ENCODE assay signal across 25 cellular contexts in genomic region chr3:37823189-37823588, GRCh38. TPM values are rescaled to one million over a fixed set of nuclear protein-coding genes. Genes with fewer than 3 reads are reported as not detected.
DNase-seq lines count a peak whose midpoint lies in the region; ATAC-seq, FAIRE-seq and TF ChIP-seq lines count a peak whose summit lies in the region.
"Had no signal": no experiment of that assay in that cellular context is flagged by ENCODE, and none has a peak within 500 bp of the region (broad histone marks: within the 10 kb centered on the region; RNA-seq: fewer than 3 reads in every experiment).

No MANE protein-coding gene starts in this region.

- H3K79me2 ChIP-seq in K562 (ENCODE audit: control insufficient read depth, insufficient read depth, low read length) = no peaks in the 10 kb centered on the region

- no peak for TF ChIP-seq POLR2A in K562 (conservative IDR thresholded peaks at IDR 0.05)
- TF ChIP-seq POLR2A in lower leg skin (IDR thresholded peaks at IDR 0.05) = no peak

- no peak overlapping the region for H3K27ac ChIP-seq in K562 (ENCODE audit: extremely low read depth, low read depth, low read length)
- H3K27ac ChIP-seq: GM23248 had no signal

- no peaks in the 10 kb centered on the region for H3K36me3 Mint-ChIP-seq in activated naive CD8-positive, alpha-beta T cell treated with anti-CD3 and anti-CD28 coated beads, Interleukin-2, amount 50 U/mL, for 24 hours (ENCODE audit: low read depth)
- H3K36me3 Mint-ChIP-seq: CD4-positive, CD25-positive, alpha-beta regulatory T cell; CD8-positive, alpha-beta memory T cell; IgD-negative memory B cell had no signal

- in situ Hi-C loops in K562 (cut with MboI) = no loop called here
- in situ Hi-C loops in GM13976 (cut with MboI; ENCODE audit: low sequenced_read_pairs, unreplicated experiment) = no loop called here

- no peak for TF ChIP-seq RAD21 in K562 (CRISPR knock-in tag; conservative IDR thresholded peaks at IDR 0.05 in 1 of 2, IDR thresholded peaks at IDR 0.05 in 1 of 2)

- no peaks in the 10 kb centered on the region for H3K9me3 ChIP-seq in K562 (replicated peaks; ENCODE audit: control insufficient read depth, insufficient read depth, low read depth, low read length)
- H3K9me3 ChIP-seq: BE2C had no signal

- TF ChIP-seq CTCF in K562 (IDR thresholded peaks at IDR 0.05 in 2 of 3, conservative IDR thresholded peaks at IDR 0.05 in 1 of 3; ENCODE audit: insufficient read depth in 2 of 3, low read depth in 1 of 3, low read length in 3 of 3) (no peak), lower leg skin (IDR thresholded peaks at IDR 0.05) (no peak), GM13976 (IDR thresholded peaks at IDR 0.05; ENCODE audit: borderline replicate concordance, control extremely low read depth, extremely low read depth, insufficient read depth, missing control alignments) (no peak)

- peaks cover 4 to 21% of the 10 kb centered on the region in 2 experiments; a peak in 4 of 5 replicates for H3K27me3 ChIP-seq in K562 (ENCODE audit: control insufficient read depth in 2 of 2, insufficient read depth in 2 of 2, low read length in 2 of 2)
- H3K27me3 ChIP-seq: BE2C had no signal

- H3K9me1 ChIP-seq in K562 (ENCODE audit: control insufficient read depth, insufficient read depth, low read length) = no peaks in the 10 kb centered on the region

- no peak for TF ChIP-seq EP300 in K562 (IDR thresholded peaks at IDR 0.05; ENCODE audit: low read length)

- H3K4me1 ChIP-seq in K562 (replicated peaks in 1 of 2; ENCODE audit: control insufficient read depth in 2 of 2, insufficient read depth in 2 of 2, low read length in 2 of 2) = no peaks in the 10 kb centered on the region; a peak in 2 of 5 replicates

- POLR2A ChIA-PET in K562 (lab: Yijun Ruan, JAX) = interaction anchor here (1.7 kb wide), 1 partner anchor 11 kb away, joined by 5 read pairs; no protein-coding TSS in a partner anchor

- WGBS in K562 (ENCODE audit: insufficient coverage, low coverage, missing lambda C conversion rate) = 8% methylated on average over 4 of the region's 4 CpGs
- 49 to 53% methylated on average over 4 of the region's 4 CpGs for WGBS in lower leg skin, 2 donors

- H3K4me1 Mint-ChIP-seq in activated naive CD8-positive, alpha-beta T cell treated with anti-CD3 and anti-CD28 coated beads, Interleukin-2, amount 50 U/mL, for 24 hours = no peaks in the 10 kb centered on the region
- H3K4me1 Mint-ChIP-seq: CD4-positive, CD25-positive, alpha-beta regulatory T cell; CD8-positive, alpha-beta memory T cell; IgD-negative memory B cell had no signal

- no TSS peak for BruUV-seq in K562 (replicated peaks; lab: Mats Ljungman, UMichigan)

- H4K20me1 ChIP-seq in K562 (replicated peaks; ENCODE audit: control insufficient read depth, insufficient read depth, low read length) = no peaks in the 10 kb centered on the region

- intact Hi-C loops in K562 (cut with micrococcal nuclease) (no loop called here), lower leg skin (cut with DNase I; ENCODE audit: low total_unique reads) (no loop called here)

- H3K4me3 Mint-ChIP-seq in activated naive CD8-positive, alpha-beta T cell treated with anti-CD3 and anti-CD28 coated beads, Interleukin-2, amount 50 U/mL, for 24 hours = no peak overlapping the region
- H3K4me3 Mint-ChIP-seq: CD4-positive, CD25-positive, alpha-beta regulatory T cell; CD8-positive, alpha-beta memory T cell; HFFc6; IgD-negative memory B cell had no signal

- FAIRE-seq in K562 (lab: Jason Lieb, UNC) = no peak
- FAIRE-seq: A204.1, GM12878, GM19239, HTR-8/SVneo had no signal

- H3K4me2 ChIP-seq in K562 (ENCODE audit: insufficient read depth, low read length) = no peak overlapping the region

- DNase-seq in amniotic epithelial cell (ENCODE audit: low read depth) (peak; percentile 35), K562 (ENCODE audit: extremely low read depth in 1 of 4, low spot score in 3 of 4) (no peak), lower leg skin (ENCODE audit: low spot score in 2 of 2) (peak; percentile 31 to 32), GM13976 (ENCODE audit: low spot score) (no peak), cerebellar cortex (ENCODE audit: low spot score) (no peak)
- no peak for DNase-seq in activated naive CD8-positive, alpha-beta T cell treated with anti-CD3 and anti-CD28 coated beads, Interleukin-2, amount 50 U/mL, for 24 hours
- DNase-seq: ACHN; BE2C; C1 segment of cervical spinal cord; CD4-positive, CD25-positive, alpha-beta regulatory T cell; CD8-positive, alpha-beta memory T cell; COR-L47; DMS 273 treated with DMSO at 0.1 percent for 48 hours; DMS53; DND-41; EL; GM23248; HCEC 1CT; HFFc6 had no signal

- CTCF ChIA-PET in K562 (lab: Yijun Ruan, JAX; ENCODE audit: low intra/inter-chr PET ratio) = no interaction called here

- no peak overlapping the region for H3K27ac Mint-ChIP-seq in activated naive CD8-positive, alpha-beta T cell treated with anti-CD3 and anti-CD28 coated beads, Interleukin-2, amount 50 U/mL, for 24 hours
- H3K27ac Mint-ChIP-seq: CD4-positive, CD25-positive, alpha-beta regulatory T cell; CD8-positive, alpha-beta memory T cell; HFFc6; IgD-negative memory B cell had no signal

- no peaks in the 10 kb centered on the region for H3K36me3 ChIP-seq in K562 (ENCODE audit: control insufficient read depth, insufficient read depth, low read length)
- H3K36me3 ChIP-seq: BE2C had no signal

- ATAC-seq in K562 (no peak), HG02840 (IDR thresholded peaks at IDR 0.05; ENCODE audit: low FRiP score, unreplicated experiment) (no peak)
- no peak for ATAC-seq in activated naive CD8-positive, alpha-beta T cell treated with anti-CD3 and anti-CD28 coated beads, Interleukin-2, amount 50 U/mL, for 24 hours
- ATAC-seq: GM12878 had no signal

- H2AFZ ChIP-seq in K562 (ENCODE audit: low read depth, low read length) = no peak overlapping the region
- H2AFZ ChIP-seq: GM23248 had no signal

- H3K9ac ChIP-seq in K562 (ENCODE audit: insufficient read depth in 1 of 2, low read depth in 2 of 2, low read length in 2 of 2) = no peak overlapping the region
- H3K9ac ChIP-seq: GM23248 had no signal

- no peak overlapping the region for H3K4me3 ChIP-seq in K562
- H3K4me3 ChIP-seq in lower leg skin (ENCODE audit: low read depth, poor library complexity, severe bottlenecking) = no peak overlapping the region
- H3K4me3 ChIP-seq: GM12878, GM23248 had no signal

- no peaks in the 10 kb centered on the region for H3K9me3 Mint-ChIP-seq in activated naive CD8-positive, alpha-beta T cell treated with anti-CD3 and anti-CD28 coated beads, Interleukin-2, amount 50 U/mL, for 24 hours
- H3K9me3 Mint-ChIP-seq: CD8-positive, alpha-beta memory T cell; HFFc6 had no signal

- H3K27me3 Mint-ChIP-seq in activated naive CD8-positive, alpha-beta T cell treated with anti-CD3 and anti-CD28 coated beads, Interleukin-2, amount 50 U/mL, for 24 hours = peaks cover 6% of the 10 kb centered on the region

TF ChIP-seq in K562, 482 proteins besides CTCF, POLR2A, EP300 and RAD21 (continues in another document):
- TF ChIP-seq U2AF1 (optimal IDR thresholded peaks at IDR 0.05; ENCODE audit: low read depth, low read length) (no peak), GABPB1 (CRISPR knock-in tag; IDR thresholded peaks at IDR 0.05) (no peak), PBX2 (CRISPR knock-in tag; IDR thresholded peaks at IDR 0.05; ENCODE audit: low read depth) (no peak), PBX2 (tag; conservative IDR thresholded peaks at IDR 0.05; ENCODE audit: low read depth) (peak; percentile 50), POLR2AphosphoS2 (IDR thresholded peaks at IDR 0.05; ENCODE audit: low read length) (no peak), MEIS2 (IDR thresholded peaks at IDR 0.05; ENCODE audit: partially characterized antibody) (peak; percentile 5), GATAD2A (IDR thresholded peaks at IDR 0.05) (no peak), ZNF134 (CRISPR knock-in tag; conservative IDR thresholded peaks at IDR 0.05) (no peak), SRSF3 (IDR thresholded peaks at IDR 0.05; ENCODE audit: insufficient read depth, low read length) (no peak), HEY1 (CRISPR knock-in tag; IDR thresholded peaks at IDR 0.05; ENCODE audit: borderline replicate concordance) (no peak)

RNA-seq across cellular contexts. Expression of gene CTDSPL, which starts 38.5 kb away (rescaled TPM):
- total RNA-seq in K562 (2011; cell fraction: chromatin; rRNA removed; ENCODE audit: low replicate concordance) = 6.2 and 9.3 TPM in 2 replicates
- total RNA-seq in K562 (2011; cell fraction: nucleolus; rRNA removed) = 5.0 and 5.5 TPM in 2 replicates
- total RNA-seq in K562 (2011; cell fraction: nucleoplasm; rRNA removed) = 7.6 and 10.7 TPM in 2 replicates
- total RNA-seq in K562 (2014; rRNA removed) (7.6 and 8.4 TPM in 2 replicates), K562 (2014; rRNA removed; fragmentation: Illumina TruSeq; extraction: Trizol) (12.0 and 12.6 TPM in 2 replicates), K562 (2015; rRNA removed; fragmentation: Illumina TruSeq; extraction: Trizol) (11.3 and 11.9 TPM in 2 replicates), K562 (2021) (17.9 and 19.5 TPM in 2 replicates), lower leg skin (10 to 100 TPM; 59.8 to 97.5 (median 94.6) TPM)
- polyA plus RNA-seq in K562 (2011; rRNA removed) (10.5 and 19.3 TPM in 2 replicates), K562 (2014; fragmentation: Illumina TruSeq; extraction: Trizol) (14.2 and 14.4 TPM in 2 replicates), K562 (2014; fragmentation: Nextera tagmentation; extraction: Ambion mirVana) (1 to 10 TPM; 5.1 to 5.8 TPM), K562 (2014; rRNA removed) (8.8 and 8.9 TPM in 2 replicates)
- 10.3 and 11.4 TPM in 2 replicates for polyA plus RNA-seq in K562 (2011; cell fraction: cytosol; rRNA removed)
- 11.8 and 15.8 TPM in 2 replicates for polyA plus RNA-seq in K562 (2011; cell fraction: nucleus; rRNA removed)
- polyA plus RNA-seq in K562 (2012) = 17.8 and 20.7 TPM in 2 replicates
- 11.9 and 16.8 TPM in 2 replicates for polyA minus RNA-seq in K562 (2011; rRNA and poly(A)+ RNA removed)
- polyA minus RNA-seq in K562 (2011; cell fraction: cytosol; rRNA and poly(A)+ RNA removed) = 8.1 and 11.4 TPM in 2 replicates
- 2.3 and 3.8 TPM in 2 replicates for polyA minus RNA-seq in K562 (2011; cell fraction: nucleus; rRNA and poly(A)+ RNA removed)
- polyA plus RNA-seq: CD8-positive, alpha-beta memory T cell; IgD-negative memory B cell had no signal

Comparison
In these comparisons a context has a peak if more than half of its experiments do, and no peak if none do; other contexts are left out.
1. DNase-seq: peak in amniotic epithelial cell (single experiment) and lower leg skin (2 of 2); none in K562 (0 of 4), GM13976 (single experiment), activated naive CD8-positive, alpha-beta T cell treated with anti-CD3 and anti-CD28 coated beads, Interleukin-2, amount 50 U/mL, for 24 hours (single experiment) and cerebellar cortex (single experiment).